In the genomic region with DNA sequence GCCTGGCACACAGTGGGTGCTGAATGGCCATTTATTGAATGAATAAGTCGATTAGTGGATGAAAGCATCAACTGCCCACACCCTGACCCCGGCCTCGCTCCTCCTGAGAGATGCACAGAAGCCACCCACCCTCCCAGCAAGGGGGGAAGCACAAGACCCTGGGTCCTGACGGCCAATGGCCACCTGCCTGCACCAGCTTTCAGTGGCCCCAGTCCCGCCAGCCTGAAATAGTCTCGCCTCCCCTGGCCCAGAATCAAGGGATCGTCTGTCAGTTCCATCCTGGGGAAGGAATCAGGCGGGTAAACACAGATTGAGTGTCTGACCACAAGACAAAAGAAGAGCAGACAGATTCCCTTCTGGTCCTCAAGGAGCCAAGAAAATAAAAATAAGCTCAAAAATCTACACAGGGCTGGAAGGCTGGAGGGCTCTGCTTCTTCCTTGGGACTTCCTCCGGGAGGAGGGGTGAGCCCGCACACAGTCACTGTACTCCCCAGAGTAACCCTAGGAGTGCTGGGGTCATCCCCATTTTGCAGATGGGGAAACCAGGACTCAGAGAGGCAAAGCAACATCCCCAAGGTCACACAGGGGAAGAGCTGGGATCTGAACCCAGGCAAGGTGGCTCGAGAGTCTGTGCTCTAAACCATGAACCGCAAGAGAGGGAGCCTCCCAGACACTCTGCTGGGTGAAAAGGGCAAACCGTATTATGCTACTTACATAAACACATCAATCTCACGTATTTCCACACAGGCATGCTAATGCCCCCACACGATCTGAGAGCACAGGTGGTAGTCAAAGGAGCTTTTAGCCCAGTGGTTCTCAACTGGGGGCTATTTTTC, we compare ENCODE assay signal across 2 cellular contexts.
TF ChIP-seq lines count a peak whose summit lies in the region.

No MANE protein-coding gene starts in this region.

TF ChIP-seq in HEK293, 187 proteins besides CTCF, POLR2A, EP300 and RAD21 (continued from another document):
- TF ChIP-seq, protein P1, sequence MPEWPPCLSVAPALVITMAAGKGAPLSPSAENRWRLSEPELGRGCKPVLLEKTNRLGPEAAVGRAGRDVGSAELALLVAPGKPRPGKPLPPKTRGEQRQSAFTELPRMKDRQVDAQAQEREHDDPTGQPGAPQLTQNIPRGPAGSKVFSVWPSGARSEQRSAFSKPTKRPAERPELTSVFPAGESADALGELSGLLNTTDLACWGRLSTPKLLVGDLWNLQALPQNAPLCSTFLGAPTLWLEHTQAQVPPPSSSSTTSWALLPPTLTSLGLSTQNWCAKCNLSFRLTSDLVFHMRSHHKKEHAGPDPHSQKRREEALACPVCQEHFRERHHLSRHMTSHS (tag by site-specific recombination; IDR thresholded peaks at IDR 0.05): no peak
- TF ChIP-seq ZNF707 (tag by site-specific recombination; IDR thresholded peaks at IDR 0.05) (no peak), KLF1 (tag by site-specific recombination; IDR thresholded peaks at IDR 0.05) (no peak), ZBTB48 (tag by site-specific recombination; IDR thresholded peaks at IDR 0.05) (peak; percentile 92)

TF ChIP-seq in WTC11, 78 proteins besides CTCF, POLR2A, EP300 and RAD21 (continued from another document):
- no peak for TF ChIP-seq ATF1 (CRISPR knock-in tag; IDR thresholded peaks at IDR 0.05)
- no peak for TF ChIP-seq MYBL2 (CRISPR knock-in tag; IDR thresholded peaks at IDR 0.05)
- TF ChIP-seq TEAD4 (CRISPR knock-in tag; IDR thresholded peaks at IDR 0.05): no peak
